Comparison of ENCODE assay signal across 11 cellular contexts in the genomic region with DNA sequence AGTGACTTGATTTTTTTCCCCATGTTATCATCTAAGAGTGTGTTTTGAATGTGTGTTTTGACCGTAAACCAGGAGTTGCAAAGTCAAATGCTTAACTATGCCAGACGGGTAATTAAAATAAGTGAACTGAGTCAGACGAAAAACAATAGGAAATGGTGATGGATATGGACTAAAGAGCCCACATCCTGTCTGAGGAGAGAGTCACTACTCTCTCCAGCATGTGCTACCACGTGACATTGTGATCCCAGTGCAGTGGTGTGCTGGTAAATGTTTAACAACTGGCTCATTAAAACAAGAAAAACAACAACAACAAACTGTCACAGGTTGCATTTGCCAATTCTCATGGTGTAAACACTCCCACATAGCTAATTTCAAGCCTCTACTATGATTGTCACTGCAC.
DNase-seq lines count a peak whose midpoint lies in the region; ATAC-seq and TF ChIP-seq lines count a peak whose summit lies in the region.
"Had no signal": no experiment of that assay in that cellular context is flagged by ENCODE, and none has a peak within 500 bp of the region (broad histone marks: within the 10 kb centered on the region; RNA-seq: fewer than 3 reads in every experiment).

No MANE protein-coding gene starts in this region.

- no peaks in the 10 kb centered on the region for H3K4me1 ChIP-seq in naive thymus-derived CD4-positive, alpha-beta T cell (ENCODE audit: control insufficient read depth in 2 of 2, insufficient read depth in 2 of 2, low read length in 2 of 2)
- H3K4me1 ChIP-seq: right lobe of liver had no signal

- no peaks in the 10 kb centered on the region for H3K9me3 ChIP-seq in naive thymus-derived CD4-positive, alpha-beta T cell (ENCODE audit: control insufficient read depth in 2 of 3, low read length in 3 of 3)
- H3K9me3 ChIP-seq: right lobe of liver, tibial artery had no signal

- TF ChIP-seq CTCF in AG10803 (conservative IDR thresholded peaks at IDR 0.05; ENCODE audit: low read length), result no peak
- TF ChIP-seq CTCF in fibroblast of villous mesenchyme (IDR thresholded peaks at IDR 0.05; ENCODE audit: insufficient read depth, low read depth, low read length), result no peak
- no peak for TF ChIP-seq CTCF in GM13977 (IDR thresholded peaks at IDR 0.05; ENCODE audit: extremely low read depth, insufficient read depth, missing control alignments)

- H3K4me3 Mint-ChIP-seq in naive thymus-derived CD4-positive, alpha-beta T cell, result no peak overlapping the region

- in situ Hi-C loops in GM13977 (cut with MboI; ENCODE audit: low pct_unique_long_range_greater_than_20kb, low sequenced_read_pairs, unreplicated experiment), result no loop called here

- POLR2A ChIA-PET in naive thymus-derived CD4-positive, alpha-beta T cell (lab: Charles Lee), result no interaction called here

- no peaks in the 10 kb centered on the region for H3K36me3 ChIP-seq in naive thymus-derived CD4-positive, alpha-beta T cell (ENCODE audit: control insufficient read depth in 2 of 3, insufficient read depth in 3 of 3, low read length in 3 of 3)
- H3K36me3 ChIP-seq: right lobe of liver, tibial artery had no signal

- DNase-seq in AG10803 (ENCODE audit: low read depth), result peak; percentile 88
- DNase-seq in fibroblast of villous mesenchyme (ENCODE audit: low read depth), result peak; percentile 91
- no peak for DNase-seq in caudate nucleus (lab: John Stamatoyannopoulos, UW)
- no peak for DNase-seq in GM13977 (ENCODE audit: low spot score)
- DNase-seq in naive thymus-derived CD4-positive, alpha-beta T cell, result no peak
- no peak for DNase-seq in NK-92 (lab: John Stamatoyannopoulos, UW; ENCODE audit: unreplicated experiment)
- DNase-seq: NCI-H446, right lobe of liver, tibial artery had no signal

- H3K36me3 Mint-ChIP-seq in naive thymus-derived CD4-positive, alpha-beta T cell, result peaks cover 0 to 5% (median 0%) of the 10 kb centered on the region in 5 donors

- peaks cover 0 to 5% (median 4%) of the 10 kb centered on the region in 7 donors for H3K4me1 Mint-ChIP-seq in naive thymus-derived CD4-positive, alpha-beta T cell

- no peak overlapping the region for H3K27ac ChIP-seq in caudate nucleus (ENCODE audit: low read depth, low read length)
- H3K27ac ChIP-seq in naive thymus-derived CD4-positive, alpha-beta T cell (ENCODE audit: low read depth, low read length), result no peak overlapping the region
- H3K27ac ChIP-seq: right lobe of liver had no signal

- ATAC-seq in GM21447 (IDR thresholded peaks at IDR 0.05; ENCODE audit: unreplicated experiment), result peak; percentile 68
- no peak for ATAC-seq in naive thymus-derived CD4-positive, alpha-beta T cell
- ATAC-seq: right lobe of liver had no signal

- peak overlapping the region in 2 of 9 donors; percentile 16 to 54 for H3K27ac Mint-ChIP-seq in naive thymus-derived CD4-positive, alpha-beta T cell

- no peaks in the 10 kb centered on the region for H3K27me3 ChIP-seq in naive thymus-derived CD4-positive, alpha-beta T cell (ENCODE audit: control insufficient read depth in 2 of 2, insufficient read depth in 2 of 2, low read length in 2 of 2)
- H3K27me3 ChIP-seq: right lobe of liver, tibial artery had no signal

- no peaks in the 10 kb centered on the region for H3K27me3 Mint-ChIP-seq in naive thymus-derived CD4-positive, alpha-beta T cell

- no peak overlapping the region for H3K4me3 ChIP-seq in AG10803 (ENCODE audit: low read length)
- H3K4me3 ChIP-seq in fibroblast of villous mesenchyme (ENCODE audit: low read depth, low read length), result no peak overlapping the region
- H3K4me3 ChIP-seq in naive thymus-derived CD4-positive, alpha-beta T cell (ENCODE audit: low read length), result no peak overlapping the region
- H3K4me3 ChIP-seq: right lobe of liver, tibial artery had no signal

- peaks cover 0 to 4% (median 0%) of the 10 kb centered on the region in 11 donors for H3K9me3 Mint-ChIP-seq in naive thymus-derived CD4-positive, alpha-beta T cell

- intact Hi-C loops in naive thymus-derived CD4-positive, alpha-beta T cell (cut with micrococcal nuclease), result no loop called here

- CTCF ChIA-PET in naive thymus-derived CD4-positive, alpha-beta T cell (lab: Charles Lee), result no interaction called here

TF ChIP-seq in PFSK-1, 5 proteins besides CTCF, POLR2A, EP300 and RAD21:
- peak; percentile 78 for TF ChIP-seq FOXP2 (optimal IDR thresholded peaks at IDR 0.05; ENCODE audit: borderline replicate concordance, extremely low read depth, extremely low read length, insufficient read depth)
- no peak for TF ChIP-seq POLR2AphosphoS5 (IDR thresholded peaks at IDR 0.05; ENCODE audit: low read depth, low read length)

Comparison
In these comparisons a context has a peak if more than half of its experiments do, and no peak if none do; other contexts are left out.
1. DNase-seq: peak in AG10803 (single experiment) and fibroblast of villous mesenchyme (single experiment); none in caudate nucleus (0 of 61), GM13977 (single experiment), naive thymus-derived CD4-positive, alpha-beta T cell (0 of 9) and NK-92 (single experiment).